Comparison of ENCODE assay signal across 9 cellular contexts in the genomic region with DNA sequence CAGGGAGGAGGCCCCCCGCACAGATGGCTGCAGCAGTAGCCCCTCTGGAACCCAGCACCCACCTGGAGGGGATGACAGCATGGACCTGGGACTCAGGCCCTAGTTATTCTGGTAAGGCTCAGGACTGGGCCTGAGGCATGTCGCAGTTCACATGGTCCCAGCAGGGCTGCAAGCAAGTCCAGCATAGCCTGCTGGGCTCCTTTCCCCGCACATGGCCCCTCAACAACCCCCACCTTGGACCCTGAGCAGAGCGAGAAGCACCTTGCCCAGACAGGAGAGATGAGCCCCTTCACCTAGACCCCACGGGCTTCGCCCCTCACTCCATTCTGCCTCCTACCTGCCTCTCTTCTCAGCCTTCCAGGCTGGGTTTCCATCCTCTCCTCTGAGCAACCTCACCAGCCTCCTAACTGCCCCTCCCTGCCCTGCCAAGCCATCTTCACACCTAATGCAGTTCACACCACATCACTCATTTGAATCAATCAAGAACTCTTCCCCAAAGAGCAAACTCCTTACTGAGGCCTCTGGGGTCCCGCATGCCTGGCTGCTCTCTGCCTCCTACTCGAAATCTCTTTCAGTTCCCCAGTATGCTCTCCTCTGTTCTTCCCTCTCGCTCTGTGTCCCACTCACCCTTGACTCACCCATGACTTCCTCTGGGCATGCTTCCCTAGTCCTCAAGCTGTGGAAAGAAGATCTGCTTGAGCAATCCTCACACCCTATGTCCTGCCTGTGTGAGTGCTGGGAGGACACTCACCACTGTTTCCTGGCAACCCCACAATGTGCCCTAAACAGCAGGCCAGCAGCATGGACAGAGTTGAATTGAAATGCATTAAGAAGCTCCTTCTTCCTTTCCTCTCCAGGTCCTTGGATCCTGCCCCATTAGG. TPM values are rescaled to one million over a fixed set of nuclear protein-coding genes. Genes with fewer than 3 reads are reported as not detected.
A peak's percentile ranks its signal among the peaks of the same experiment; 100 is the strongest.
DNase-seq lines count a peak whose midpoint lies in the region; ATAC-seq and TF ChIP-seq lines count a peak whose summit lies in the region.
"Had no signal": no experiment of that assay in that cellular context is flagged by ENCODE, and none has a peak within 500 bp of the region (broad histone marks: within the 10 kb centered on the region; RNA-seq: fewer than 3 reads in every experiment).

No MANE protein-coding gene starts in this region.

- H3K27me3 Mint-ChIP-seq in type B pancreatic cell: no peaks in the 10 kb centered on the region

- H3K27ac ChIP-seq in caudate nucleus (ENCODE audit: low read depth, low read length): peak overlapping the region; percentile 78
- H3K27ac ChIP-seq: VCaP had no signal

- H3K4me3 Mint-ChIP-seq in type B pancreatic cell: no peak overlapping the region

- no peaks in the 10 kb centered on the region for H3K36me3 Mint-ChIP-seq in type B pancreatic cell

- peaks cover 18% of the 10 kb centered on the region for H3K4me1 Mint-ChIP-seq in type B pancreatic cell (ENCODE audit: unreplicated experiment)

- 71 to 76% methylated on average over 8 to 9 of the region's 9 CpGs for WGBS in lower leg skin, 2 donors

- H3K27ac Mint-ChIP-seq in type B pancreatic cell: peak overlapping the region; percentile 28

- no peaks in the 10 kb centered on the region for H3K9me3 Mint-ChIP-seq in type B pancreatic cell

- H3K4me3 ChIP-seq in lower leg skin (ENCODE audit: low read depth, poor library complexity, severe bottlenecking): no peak overlapping the region

- no peak for TF ChIP-seq POLR2A in lower leg skin (IDR thresholded peaks at IDR 0.05)

- no peak for TF ChIP-seq CTCF in lower leg skin (IDR thresholded peaks at IDR 0.05)
- TF ChIP-seq CTCF in type B pancreatic cell (conservative IDR thresholded peaks at IDR 0.05): no peak

- intact Hi-C loops in lower leg skin (cut with DNase I; ENCODE audit: low total_unique reads): no loop called here

- peak; percentile 92 for DNase-seq in NCI-H226
- DNase-seq in caudate nucleus (lab: John Stamatoyannopoulos, UW): peak in 14 of 61 donors; percentile 4 to 51 (median 22)
- peak; percentile 80 to 90 for DNase-seq in lower leg skin (ENCODE audit: low spot score in 2 of 2)
- DNase-seq in type B pancreatic cell (ENCODE audit: extremely low spot score, unreplicated experiment): no peak
- DNase-seq in stimulated activated CD4-positive, alpha-beta T cell treated with anti-CD3 and anti-CD28 coated beads, Interleukin-1b, Interleukin-23, amount 100 ng/mL, for 48 hours: no peak

- ATAC-seq in GM18870 (IDR thresholded peaks at IDR 0.05; ENCODE audit: unreplicated experiment): peak; percentile 37
- ATAC-seq in HG03571 (IDR thresholded peaks at IDR 0.05; ENCODE audit: unreplicated experiment): no peak
- ATAC-seq in HG02840 (IDR thresholded peaks at IDR 0.05; ENCODE audit: low FRiP score, unreplicated experiment): no peak

RNA-seq across cellular contexts. Expression of gene THEMIS2, which starts 9.4 kb away (rescaled TPM):
- total RNA-seq in lower leg skin (10 to 100 TPM in 2 of 4 donors, 1 to 10 TPM in 2; 5.1 to 12.6 (median 8.9) TPM), type B pancreatic cell (ENCODE audit: low replicate concordance) (0.98 and 3.1 TPM in 2 replicates)

RNA-seq across cellular contexts. Expression of gene PPP1R8, which starts 32.3 kb away (rescaled TPM):
- 10 to 100 TPM; 25.1 to 49.1 (median 42.0) TPM for total RNA-seq in lower leg skin
- 53.9 and 54.9 TPM in 2 replicates for total RNA-seq in type B pancreatic cell (ENCODE audit: low replicate concordance)

RNA-seq across cellular contexts. Expression of gene RPA2, which starts 51.5 kb away (rescaled TPM):
- total RNA-seq in lower leg skin (10 to 100 TPM; 24.9 to 35.8 (median 32.4) TPM), type B pancreatic cell (ENCODE audit: low replicate concordance) (28.0 and 44.6 TPM in 2 replicates)

Comparison
In these comparisons a context has a peak if more than half of its experiments do, and no peak if none do; other contexts are left out.
1. DNase-seq: peak in NCI-H226 (single experiment) and lower leg skin (2 of 2); none in type B pancreatic cell (single experiment) and stimulated activated CD4-positive, alpha-beta T cell treated with anti-CD3 and anti-CD28 coated beads, Interleukin-1b, Interleukin-23, amount 100 ng/mL, for 48 hours (single experiment).